In genomic region chr10:124043310-124044142, GRCh38 we compare ENCODE assay signal across 1 cellular context.
TF ChIP-seq lines count a peak whose summit lies in the region.

No MANE protein-coding gene starts in this region.

TF ChIP-seq in HepG2, 621 proteins besides CTCF, POLR2A, EP300 and RAD21 (continued from another document and continues in another):
- TF ChIP-seq USF2 (IDR thresholded peaks at IDR 0.05; ENCODE audit: low read depth, low read length) (no peak), USF2 (CRISPR knock-in tag; IDR thresholded peaks at IDR 0.05; ENCODE audit: borderline replicate concordance) (peak; percentile 33; the same call in 1 of the 2 replicates), SMYD3 (CRISPR knock-in tag; IDR thresholded peaks at IDR 0.05) (peak; percentile 89), LBX2 (CRISPR knock-in tag; IDR thresholded peaks at IDR 0.05; ENCODE audit: borderline replicate concordance) (0 out of 2 replicates have a peak, but pooled peaks have one; percentile 48), NFE2L2 (IDR thresholded peaks at IDR 0.05; ENCODE audit: low read length) (no peak), SATB2 (CRISPR knock-in tag; IDR thresholded peaks at IDR 0.05) (0 out of 2 replicates have a peak, but pooled peaks have one; percentile 72), ZNF143 (CRISPR knock-in tag; IDR thresholded peaks at IDR 0.05) (0 out of 2 replicates have a peak, but pooled peaks have one; percentile 22), ZFX (CRISPR knock-in tag; IDR thresholded peaks at IDR 0.05; ENCODE audit: low read depth) (peak; percentile 84), JUND (CRISPR knock-in tag; IDR thresholded peaks at IDR 0.05) (0 out of 2 replicates have a peak, but pooled peaks have one; percentile 38), ZNF580 (CRISPR knock-in tag; IDR thresholded peaks at IDR 0.05; ENCODE audit: borderline replicate concordance, low read depth) (no peak; the same call in 1 of the 2 replicates), TARDBP (CRISPR knock-in tag; IDR thresholded peaks at IDR 0.05) (peak; percentile 95), ZNF709 (CRISPR knock-in tag; IDR thresholded peaks at IDR 0.05) (peak; percentile 64; the same call in 1 of the 2 replicates), HDAC6 (IDR thresholded peaks at IDR 0.05; ENCODE audit: low read depth, low read length) (no peak), HDAC2 (CRISPR knock-in tag; IDR thresholded peaks at IDR 0.05) (peak; percentile 86), ZNF34 (CRISPR knock-in tag; IDR thresholded peaks at IDR 0.05; ENCODE audit: borderline replicate concordance) (no peak; the same call in 1 of the 2 replicates), ARID5B (CRISPR knock-in tag; IDR thresholded peaks at IDR 0.05) (peak; percentile 87), THAP11 (CRISPR knock-in tag; IDR thresholded peaks at IDR 0.05) (peak; percentile 48; the same call in 1 of the 2 replicates), ZNF704 (CRISPR knock-in tag; IDR thresholded peaks at IDR 0.05; ENCODE audit: borderline replicate concordance) (peak; percentile 88; the same call in 1 of the 2 replicates), ZSCAN22 (CRISPR knock-in tag; IDR thresholded peaks at IDR 0.05) (0 out of 2 replicates have a peak, but pooled peaks have one; percentile 34), IRX3 (CRISPR knock-in tag; IDR thresholded peaks at IDR 0.05; ENCODE audit: borderline replicate concordance, low read depth) (no peak), RFX1 (IDR thresholded peaks at IDR 0.05) (no peak), AGO1 (IDR thresholded peaks at IDR 0.05; ENCODE audit: low read depth, low read length, poor library complexity, severe bottlenecking) (no peak), HBP1 (CRISPR knock-in tag; IDR thresholded peaks at IDR 0.05; ENCODE audit: low read depth) (no peak; the same call in 1 of the 2 replicates), THAP7 (CRISPR knock-in tag; IDR thresholded peaks at IDR 0.05) (peak; percentile 68; the same call in 1 of the 2 replicates), NKX3-1 (CRISPR knock-in tag; IDR thresholded peaks at IDR 0.05) (peak; percentile 82), ZNF784 (CRISPR knock-in tag; IDR thresholded peaks at IDR 0.05; ENCODE audit: borderline replicate concordance) (no peak), ATF5 (CRISPR knock-in tag; IDR thresholded peaks at IDR 0.05; ENCODE audit: low read depth) (peak; percentile 58; the same call in 1 of the 2 replicates), ZNF350 (CRISPR knock-in tag; IDR thresholded peaks at IDR 0.05; ENCODE audit: borderline replicate concordance, low read depth) (0 out of 2 replicates have a peak, but pooled peaks have one; percentile 78), YEATS2 (CRISPR knock-in tag; IDR thresholded peaks at IDR 0.05; ENCODE audit: borderline replicate concordance) (0 out of 2 replicates have a peak, but pooled peaks have one; percentile 56), MLLT10 (CRISPR knock-in tag; IDR thresholded peaks at IDR 0.05) (no peak), ONECUT2 (CRISPR knock-in tag; IDR thresholded peaks at IDR 0.05) (no peak), ZNF567 (CRISPR knock-in tag; IDR thresholded peaks at IDR 0.05; ENCODE audit: borderline replicate concordance) (0 out of 2 replicates have a peak, but pooled peaks have one; percentile 39), TRIM24 (CRISPR knock-in tag; IDR thresholded peaks at IDR 0.05) (no peak), ZNF124 (CRISPR knock-in tag; IDR thresholded peaks at IDR 0.05) (no peak), ZNF607 (CRISPR knock-in tag; IDR thresholded peaks at IDR 0.05; ENCODE audit: borderline replicate concordance) (peak; percentile 78), UBTF (CRISPR knock-in tag; IDR thresholded peaks at IDR 0.05) (peak; percentile 57; the same call in 1 of the 2 replicates), ZNF7 (CRISPR knock-in tag; IDR thresholded peaks at IDR 0.05) (peak; percentile 25; the same call in 1 of the 2 replicates), GMEB1 (CRISPR knock-in tag; IDR thresholded peaks at IDR 0.05; ENCODE audit: borderline replicate concordance) (no peak), ZNF253 (CRISPR knock-in tag; IDR thresholded peaks at IDR 0.05; ENCODE audit: borderline replicate concordance) (no peak; the same call in 1 of the 2 replicates), ZBTB25 (CRISPR knock-in tag; IDR thresholded peaks at IDR 0.05) (no peak; the same call in 1 of the 2 replicates), MED13 (CRISPR knock-in tag; IDR thresholded peaks at IDR 0.05) (peak; percentile 65; the same call in 1 of the 2 replicates), SIN3A (IDR thresholded peaks at IDR 0.05; ENCODE audit: borderline replicate concordance, low read depth, low read length) (no peak), ZNF160 (CRISPR knock-in tag; IDR thresholded peaks at IDR 0.05) (peak; percentile 93), ZMAT5 (CRISPR knock-in tag; IDR thresholded peaks at IDR 0.05; ENCODE audit: borderline replicate concordance, low read depth) (no peak), KLF16 (CRISPR knock-in tag; IDR thresholded peaks at IDR 0.05) (peak in 1 of 2 experiments; percentile 82; a peak in 2 of 4 replicates)
